Comparison of ENCODE assay signal across 1 cellular context in the genomic region with DNA sequence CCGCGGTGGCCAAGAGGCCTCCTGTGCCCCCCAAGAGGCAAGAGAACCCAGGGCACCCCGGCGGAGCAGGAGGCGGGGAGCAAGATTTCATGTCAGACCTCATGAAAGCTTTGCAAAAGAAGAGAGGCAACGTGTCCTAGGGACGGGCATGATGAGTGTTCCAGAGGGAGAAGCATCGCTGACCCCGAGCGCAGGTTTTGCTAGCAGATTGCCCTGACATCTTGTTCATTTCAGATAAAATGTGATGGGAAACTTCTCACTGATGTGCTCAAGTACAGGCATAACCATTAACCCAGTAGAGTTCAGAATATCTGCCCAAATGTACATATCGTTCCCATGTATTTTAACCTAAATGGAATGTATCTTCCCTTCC.
TF ChIP-seq lines count a peak whose summit lies in the region.

No MANE protein-coding gene starts in this region.

TF ChIP-seq in IMR-90, 13 proteins besides CTCF, POLR2A, EP300 and RAD21 (continued from another document):
- TF ChIP-seq, protein P1, sequence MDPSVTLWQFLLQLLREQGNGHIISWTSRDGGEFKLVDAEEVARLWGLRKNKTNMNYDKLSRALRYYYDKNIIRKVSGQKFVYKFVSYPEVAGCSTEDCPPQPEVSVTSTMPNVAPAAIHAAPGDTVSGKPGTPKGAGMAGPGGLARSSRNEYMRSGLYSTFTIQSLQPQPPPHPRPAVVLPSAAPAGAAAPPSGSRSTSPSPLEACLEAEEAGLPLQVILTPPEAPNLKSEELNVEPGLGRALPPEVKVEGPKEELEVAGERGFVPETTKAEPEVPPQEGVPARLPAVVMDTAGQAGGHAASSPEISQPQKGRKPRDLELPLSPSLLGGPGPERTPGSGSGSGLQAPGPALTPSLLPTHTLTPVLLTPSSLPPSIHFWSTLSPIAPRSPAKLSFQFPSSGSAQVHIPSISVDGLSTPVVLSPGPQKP (IDR thresholded peaks at IDR 0.05; ENCODE audit: borderline replicate concordance, low read depth, low read length) = no peak
- TF ChIP-seq NFE2L2 (IDR thresholded peaks at IDR 0.05; ENCODE audit: low read depth, low read length) = no peak
- TF ChIP-seq USF2 (IDR thresholded peaks at IDR 0.05; ENCODE audit: low read depth, low read length) = no peak
- TF ChIP-seq CHD1 (IDR thresholded peaks at IDR 0.05; ENCODE audit: low read depth, low read length) = no peak
